In the genomic region with DNA sequence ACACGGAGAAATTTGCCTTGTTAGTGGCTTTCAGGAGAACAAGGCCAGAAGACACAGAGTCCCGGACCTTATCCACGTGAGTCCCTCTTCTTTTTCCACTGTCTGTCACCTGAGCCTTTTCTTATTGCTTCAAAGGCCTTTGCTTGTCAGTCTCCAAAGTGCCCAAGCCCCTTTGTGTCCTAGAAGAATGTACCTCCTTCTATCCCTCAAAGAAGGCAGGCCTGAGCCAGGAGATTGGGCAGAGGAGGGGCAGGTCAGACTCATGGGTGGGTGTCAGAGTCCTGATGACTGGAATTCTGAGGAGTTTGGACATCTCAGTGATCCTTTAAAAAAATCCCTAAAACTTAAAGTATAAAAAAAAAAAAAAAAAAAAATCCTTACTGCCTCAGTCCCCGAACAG, we compare ENCODE assay signal across 37 cellular contexts.
"Had no signal": no experiment of that assay in that cellular context is flagged by ENCODE, and none has a peak within 500 bp of the region (broad histone marks: within the 10 kb centered on the region; RNA-seq: fewer than 3 reads in every experiment).

No MANE protein-coding gene starts in this region.

- DNase-seq: activated CD4-positive, alpha-beta memory T cell treated with anti-CD3 and anti-CD28 coated beads, Interleukin-2, amount 10 ng/mL, durations not matched to agents 7 days and 5 days; activated CD4-positive, alpha-beta T cell treated with anti-CD3 and anti-CD28 coated beads for 1 hour; activated CD4-positive, alpha-beta T cell treated with anti-CD3 and anti-CD28 coated beads for 36 hours; activated CD4-positive, alpha-beta T cell treated with anti-CD3 and anti-CD28 coated beads for 48 hours; activated CD4-positive, alpha-beta T cell treated with anti-CD3 and anti-CD28 coated beads, Interleukin-2, amount 10 ng/mL, durations not matched to agents 7 days and 5 days; activated CD4-positive, alpha-beta T cell treated with anti-CD3 and anti-CD28 coated beads, Interleukin-2, amount 50 U/mL, for 48 hours; activated CD4-positive, CD25-positive, alpha-beta regulatory T cell; activated CD8-positive, alpha-beta memory T cell treated with anti-CD3 and anti-CD28 coated beads for 24 hours; activated CD8-positive, alpha-beta memory T cell treated with anti-CD3 and anti-CD28 coated beads, Interleukin-2, amount 10 ng/mL, durations not matched to agents 7 days and 5 days; activated CD8-positive, alpha-beta memory T cell treated with anti-CD3 and anti-CD28 coated beads, Interleukin-2, amount 50 U/mL, for 48 hours; activated CD8-positive, alpha-beta T cell treated with anti-CD3 and anti-CD28 coated beads, Interleukin-2, amount 10 ng/mL, durations not matched to agents 7 days and 5 days; activated effector memory CD4-positive, alpha-beta T cell treated with Interleukin-2 at 50 U/mL for 16 hours; activated gamma-delta T cell; activated naive CD4-positive, alpha-beta T cell treated with anti-CD3 and anti-CD28 coated beads, Interleukin-2, amount 10 ng/mL, durations not matched to agents 7 days and 5 days; activated naive CD4-positive, alpha-beta T cell treated with Interleukin-2 at 50 U/mL for 16 hours; activated naive CD8-positive, alpha-beta T cell treated with anti-CD3 and anti-CD28 coated beads, Interleukin-2, amount 10 ng/mL, durations not matched to agents 7 days and 5 days; activated naive CD8-positive, alpha-beta T cell treated with anti-CD3 and anti-CD28 coated beads, Interleukin-2, amount 50 U/mL, for 24 hours; activated T-cell treated with anti-CD3 and anti-CD28 coated beads, Interleukin-2, amount 50 U/mL, for 24 hours; activated T-cell treated with anti-CD3 and anti-CD28 coated beads, Interleukin-2, amount 50 U/mL, for 48 hours; amygdala; anterior cingulate cortex; caudate nucleus; T-helper 1 cell; T-helper 2 cell; T-helper 9 cell; WERI-Rb-1 had no signal

- H3K4me1 Mint-ChIP-seq: activated CD4-positive, alpha-beta memory T cell treated with anti-CD3 and anti-CD28 coated beads, Interleukin-2, amount 10 ng/mL, durations not matched to agents 7 days and 5 days; activated CD4-positive, alpha-beta T cell treated with anti-CD3 and anti-CD28 coated beads for 36 hours; activated CD4-positive, alpha-beta T cell treated with anti-CD3 and anti-CD28 coated beads, Interleukin-2, amount 10 ng/mL, durations not matched to agents 7 days and 5 days; activated CD8-positive, alpha-beta memory T cell treated with anti-CD3 and anti-CD28 coated beads, Interleukin-2, amount 10 ng/mL, durations not matched to agents 7 days and 5 days; activated naive CD4-positive, alpha-beta T cell treated with anti-CD3 and anti-CD28 coated beads, Interleukin-2, amount 10 ng/mL, durations not matched to agents 7 days and 5 days; activated naive CD4-positive, alpha-beta T cell treated with anti-CD3 and anti-CD28 coated beads, Interleukin-2, amount 50 U/mL, for 24 hours; activated naive CD8-positive, alpha-beta T cell treated with anti-CD3 and anti-CD28 coated beads, Interleukin-2, amount 10 ng/mL, durations not matched to agents 7 days and 5 days; activated naive CD8-positive, alpha-beta T cell treated with anti-CD3 and anti-CD28 coated beads, Interleukin-2, amount 50 U/mL, for 24 hours; central memory CD8-positive, alpha-beta T cell; WTC11 had no signal

- H3K9me3 Mint-ChIP-seq: activated CD4-positive, alpha-beta memory T cell treated with anti-CD3 and anti-CD28 coated beads, Interleukin-2, amount 10 ng/mL, durations not matched to agents 7 days and 5 days; activated CD4-positive, alpha-beta T cell treated with anti-CD3 and anti-CD28 coated beads, Interleukin-2, amount 10 ng/mL, durations not matched to agents 7 days and 5 days; activated naive CD4-positive, alpha-beta T cell treated with anti-CD3 and anti-CD28 coated beads, Interleukin-2, amount 10 ng/mL, durations not matched to agents 7 days and 5 days; activated naive CD4-positive, alpha-beta T cell treated with anti-CD3 and anti-CD28 coated beads, Interleukin-2, amount 50 U/mL, for 24 hours; activated naive CD8-positive, alpha-beta T cell treated with anti-CD3 and anti-CD28 coated beads, Interleukin-2, amount 10 ng/mL, durations not matched to agents 7 days and 5 days; activated naive CD8-positive, alpha-beta T cell treated with anti-CD3 and anti-CD28 coated beads, Interleukin-2, amount 50 U/mL, for 24 hours; activated T-cell treated with anti-CD3 and anti-CD28 coated beads, Interleukin-2, amount 50 U/mL, for 24 hours; activated T-helper 2 cell treated with anti-CD3 and anti-CD28 coated beads, Interferon-gamma antibody, Interleukin-2, Interleukin-4, amounts not matched to agents 10 μg/mL and 5 μg/mL and 100 μg/mL, durations not matched to agents 14 hours and 24 hours and 36 hours; central memory CD8-positive, alpha-beta T cell; T-helper 1 cell treated with Interleukin-12 subunit alpha and Interleukin-12 subunit beta and Interleukin-4 antibody, amounts not matched to agents 30 μg/mL and 1 μg/mL, for 36 hours; T-helper 2 cell treated with Interferon-gamma antibody and Interleukin-4, amounts not matched to agents 5 μg/mL and 100 μg/mL, for 36 hours had no signal

- H3K36me3 Mint-ChIP-seq: activated CD8-positive, alpha-beta memory T cell treated with anti-CD3 and anti-CD28 coated beads, Interleukin-2, amount 10 ng/mL, durations not matched to agents 7 days and 5 days; activated naive CD4-positive, alpha-beta T cell treated with anti-CD3 and anti-CD28 coated beads, Interleukin-2, amount 10 ng/mL, durations not matched to agents 7 days and 5 days; activated naive CD4-positive, alpha-beta T cell treated with anti-CD3 and anti-CD28 coated beads, Interleukin-2, amount 50 U/mL, for 24 hours; activated naive CD8-positive, alpha-beta T cell; activated naive CD8-positive, alpha-beta T cell treated with anti-CD3 and anti-CD28 coated beads, Interleukin-2, amount 10 ng/mL, durations not matched to agents 7 days and 5 days; brain; WTC11 had no signal

- H3K4me1 ChIP-seq: ascending aorta had no signal

- H3K27ac ChIP-seq: ascending aorta, cardiac muscle cell, WERI-Rb-1 had no signal

- H3K27me3 ChIP-seq: ascending aorta, cardiac muscle cell had no signal

- ATAC-seq: activated CD4-positive, alpha-beta T cell treated with anti-CD3 and anti-CD28 coated beads for 36 hours; activated CD4-positive, CD25-positive, alpha-beta regulatory T cell treated with anti-CD3 and anti-CD28 coated beads, Interleukin-2, amount 50 U/mL, for 24 hours; activated CD8-positive, alpha-beta memory T cell treated with anti-CD3 and anti-CD28 coated beads, Interleukin-2, amount 10 ng/mL, durations not matched to agents 7 days and 5 days; activated CD8-positive, alpha-beta T cell treated with anti-CD3 and anti-CD28 coated beads, Interleukin-2, amount 10 ng/mL, durations not matched to agents 7 days and 5 days; activated naive CD8-positive, alpha-beta T cell treated with anti-CD3 and anti-CD28 coated beads, Interleukin-2, amount 50 U/mL, for 24 hours; WTC11 had no signal

- H3K27ac Mint-ChIP-seq: activated CD4-positive, alpha-beta memory T cell treated with anti-CD3 and anti-CD28 coated beads, Interleukin-2, amount 10 ng/mL, durations not matched to agents 7 days and 5 days; activated CD4-positive, alpha-beta T cell treated with anti-CD3 and anti-CD28 coated beads for 36 hours; activated CD4-positive, alpha-beta T cell treated with anti-CD3 and anti-CD28 coated beads, Interleukin-2, amount 10 ng/mL, durations not matched to agents 7 days and 5 days; activated CD8-positive, alpha-beta memory T cell treated with anti-CD3 and anti-CD28 coated beads, Interleukin-2, amount 10 ng/mL, durations not matched to agents 7 days and 5 days; activated CD8-positive, alpha-beta T cell treated with anti-CD3 and anti-CD28 coated beads, Interleukin-2, amount 10 ng/mL, durations not matched to agents 7 days and 5 days; activated naive CD4-positive, alpha-beta T cell treated with anti-CD3 and anti-CD28 coated beads, Interleukin-2, amount 10 ng/mL, durations not matched to agents 7 days and 5 days; activated naive CD4-positive, alpha-beta T cell treated with anti-CD3 and anti-CD28 coated beads, Interleukin-2, amount 50 U/mL, for 24 hours; activated naive CD8-positive, alpha-beta T cell; activated naive CD8-positive, alpha-beta T cell treated with anti-CD3 and anti-CD28 coated beads, Interleukin-2, amount 10 ng/mL, durations not matched to agents 7 days and 5 days; activated naive CD8-positive, alpha-beta T cell treated with anti-CD3 and anti-CD28 coated beads, Interleukin-2, amount 50 U/mL, for 24 hours; activated T-cell treated with anti-CD3 and anti-CD28 coated beads, Interleukin-2, amount 50 U/mL, for 24 hours; activated T-helper 2 cell treated with anti-CD3 and anti-CD28 coated beads, Interferon-gamma antibody, Interleukin-2, Interleukin-4, amounts not matched to agents 10 μg/mL and 5 μg/mL and 100 μg/mL, durations not matched to agents 14 hours and 24 hours and 36 hours; T-helper 1 cell treated with Interleukin-12 subunit alpha and Interleukin-12 subunit beta and Interleukin-4 antibody, amounts not matched to agents 30 μg/mL and 1 μg/mL, for 36 hours; T-helper 2 cell treated with Interferon-gamma antibody and Interleukin-4, amounts not matched to agents 5 μg/mL and 100 μg/mL, for 36 hours; WTC11 had no signal

- H3K9me3 ChIP-seq: ascending aorta had no signal

- H3K36me3 ChIP-seq: ascending aorta, cardiac muscle cell, WERI-Rb-1 had no signal

- H3K4me3 Mint-ChIP-seq: activated CD4-positive, alpha-beta memory T cell treated with anti-CD3 and anti-CD28 coated beads, Interleukin-2, amount 10 ng/mL, durations not matched to agents 7 days and 5 days; activated CD4-positive, alpha-beta T cell treated with anti-CD3 and anti-CD28 coated beads for 36 hours; activated CD4-positive, alpha-beta T cell treated with anti-CD3 and anti-CD28 coated beads, Interleukin-2, amount 10 ng/mL, durations not matched to agents 7 days and 5 days; activated CD8-positive, alpha-beta memory T cell treated with anti-CD3 and anti-CD28 coated beads, Interleukin-2, amount 10 ng/mL, durations not matched to agents 7 days and 5 days; activated CD8-positive, alpha-beta T cell treated with anti-CD3 and anti-CD28 coated beads, Interleukin-2, amount 10 ng/mL, durations not matched to agents 7 days and 5 days; activated naive CD4-positive, alpha-beta T cell treated with anti-CD3 and anti-CD28 coated beads, Interleukin-2, amount 10 ng/mL, durations not matched to agents 7 days and 5 days; activated naive CD4-positive, alpha-beta T cell treated with anti-CD3 and anti-CD28 coated beads, Interleukin-2, amount 50 U/mL, for 24 hours; activated naive CD8-positive, alpha-beta T cell; activated naive CD8-positive, alpha-beta T cell treated with anti-CD3 and anti-CD28 coated beads, Interleukin-2, amount 10 ng/mL, durations not matched to agents 7 days and 5 days; activated naive CD8-positive, alpha-beta T cell treated with anti-CD3 and anti-CD28 coated beads, Interleukin-2, amount 50 U/mL, for 24 hours; activated T-cell treated with anti-CD3 and anti-CD28 coated beads, Interleukin-2, amount 50 U/mL, for 24 hours; brain; central memory CD8-positive, alpha-beta T cell; T-helper 1 cell treated with Interleukin-12 subunit alpha and Interleukin-12 subunit beta and Interleukin-4 antibody, amounts not matched to agents 30 μg/mL and 1 μg/mL, for 36 hours; T-helper 2 cell treated with Interferon-gamma antibody and Interleukin-4, amounts not matched to agents 5 μg/mL and 100 μg/mL, for 36 hours; WTC11 had no signal

- H3K4me3 ChIP-seq: ascending aorta, cardiac muscle cell had no signal
